ENCODE assay signal across 9 cellular contexts in the genomic region with DNA sequence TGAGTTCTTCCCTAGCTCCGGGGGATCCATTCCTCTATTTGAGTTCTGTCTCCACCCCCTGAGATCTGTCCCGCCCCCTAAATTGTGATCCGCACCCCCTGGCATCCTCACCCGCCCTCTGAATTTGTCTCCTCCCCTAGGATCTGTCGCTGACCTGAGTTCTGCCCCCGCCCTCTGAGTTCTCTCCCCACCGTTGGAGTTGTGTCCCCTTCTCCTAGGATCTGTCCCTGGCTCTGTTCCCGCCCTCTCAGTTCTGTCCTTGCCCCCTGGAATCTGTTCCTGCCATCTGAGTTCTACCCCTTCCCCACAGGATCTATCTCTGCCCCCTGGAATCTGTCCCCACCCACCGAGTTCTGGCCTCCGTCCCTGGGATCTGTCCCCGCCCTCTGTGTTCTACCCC. TPM values are rescaled to one million over a fixed set of nuclear protein-coding genes. Genes with fewer than 3 reads are reported as not detected.
DNase-seq lines count a peak whose midpoint lies in the region; ATAC-seq and TF ChIP-seq lines count a peak whose summit lies in the region.
"Had no signal": no experiment of that assay in that cellular context is flagged by ENCODE, and none has a peak within 500 bp of the region (broad histone marks: within the 10 kb centered on the region; RNA-seq: fewer than 3 reads in every experiment).

No MANE protein-coding gene starts in this region.

- H3K9me3 ChIP-seq in SK-N-SH (no peaks in the 10 kb centered on the region), RWPE2 (ENCODE audit: severe bottlenecking) (no peaks in the 10 kb centered on the region), gastroesophageal sphincter (no peaks in the 10 kb centered on the region)
- H3K9me3 ChIP-seq: pancreas had no signal

- peak overlapping the region; percentile 96 for H3K4me2 ChIP-seq in SK-N-SH

- H3K79me2 ChIP-seq in SK-N-SH (ENCODE audit: insufficient read depth), result no peaks in the 10 kb centered on the region

- no peak for TF ChIP-seq RAD21 in SK-N-SH (IDR thresholded peaks at IDR 0.05; ENCODE audit: low read length)

- no peaks in the 10 kb centered on the region for H3K9me2 ChIP-seq in SK-N-SH

- H3F3A ChIP-seq in SK-N-SH (replicated peaks; ENCODE audit: insufficient read depth), result peaks cover 22% of the 10 kb centered on the region

- DNase-seq in SK-N-SH (no peak), RWPE2 (ENCODE audit: low spot score) (no peak), NCI-H526 treated with DMSO at 0.1 percent for 48 hours (lab: John Stamatoyannopoulos, UW) (no peak)
- DNase-seq in stimulated activated naive CD4-positive, alpha-beta T cell treated with Interleukin-2 at 50 U/mL for 16 hours (lab: John Stamatoyannopoulos, UW), result peak; percentile 7

- H4K20me1 ChIP-seq in SK-N-SH (ENCODE audit: insufficient read depth), result no peaks in the 10 kb centered on the region; the same call in 1 of the 2 replicates

- ATAC-seq in SK-N-SH treated with all-trans-retinoic acid at 6 μM for 48 hours (no peak), RWPE2 (ENCODE audit: low read depth) (no peak), gastroesophageal sphincter (peak; percentile 27), GM21529 (IDR thresholded peaks at IDR 0.05; ENCODE audit: unreplicated experiment) (no peak), GM18517 (IDR thresholded peaks at IDR 0.05; ENCODE audit: unreplicated experiment) (no peak)

- POLR2A ChIA-PET in SK-N-SH (lab: Yijun Ruan, JAX), result interaction anchor here (1.4 kb wide), 1 partner anchor 9 kb away, joined by 4 read pairs; the partner anchor contains the start of gene PIH1D1

- no peak overlapping the region for H3K9ac ChIP-seq in SK-N-SH

- H3K27me3 ChIP-seq in SK-N-SH (ENCODE audit: insufficient read depth) (peaks cover 44% of the 10 kb centered on the region), RWPE2 (ENCODE audit: insufficient read depth, poor library complexity, severe bottlenecking) (peaks cover 50% of the 10 kb centered on the region), gastroesophageal sphincter (peaks cover 59% of the 10 kb centered on the region)
- H3K27me3 ChIP-seq: pancreas had no signal

- TF ChIP-seq POLR2A in gastroesophageal sphincter (IDR thresholded peaks at IDR 0.05), result no peak

- H3K27ac ChIP-seq in SK-N-SH (ENCODE audit: low read depth in 2 of 2, low read length in 1 of 2) (no peak overlapping the region; a peak in 1 of 4 replicates), RWPE2 (ENCODE audit: poor library complexity, severe bottlenecking) (no peak overlapping the region), gastroesophageal sphincter (peak overlapping the region in 3 of 4 donors; percentile 77 to 82 (median 82))

- no peak for TF ChIP-seq EP300 in SK-N-SH (IDR thresholded peaks at IDR 0.05; ENCODE audit: borderline replicate concordance in 1 of 2, low read depth in 1 of 2, low read length in 1 of 2)
- no peak for TF ChIP-seq EP300 in gastroesophageal sphincter (IDR thresholded peaks at IDR 0.05)

- WGBS in SK-N-SH (ENCODE audit: low lambda C conversion rate), result 3% methylated on average over 11 of the region's 11 CpGs
- WGBS in gastroesophageal sphincter (ENCODE audit: low coverage in 1 of 2), 2 donors, result 5 to 18% methylated on average over 4 to 11 of the region's 11 CpGs

- peaks cover 0 to 22% of the 10 kb centered on the region in 2 experiments; a peak in 1 of 4 replicates for H3K4me1 ChIP-seq in SK-N-SH (ENCODE audit: control insufficient read depth in 1 of 2, insufficient read depth in 2 of 2, low read depth in 1 of 2, low read length in 1 of 2)
- no peaks in the 10 kb centered on the region for H3K4me1 ChIP-seq in RWPE2 (ENCODE audit: insufficient read depth, poor library complexity, severe bottlenecking)
- peaks cover 0 to 31% (median 5%) of the 10 kb centered on the region in 3 donors for H3K4me1 ChIP-seq in gastroesophageal sphincter
- H3K4me1 ChIP-seq: pancreas had no signal

- H2AFZ ChIP-seq in SK-N-SH (ENCODE audit: low read depth), result peak overlapping the region; percentile 76; the same call in 1 of the 2 replicates

- H3K36me3 ChIP-seq in SK-N-SH (replicated peaks in 1 of 2; ENCODE audit: control insufficient read depth in 1 of 2, insufficient read depth in 2 of 2, low read length in 1 of 2) (peaks cover 0 to 4% of the 10 kb centered on the region in 2 experiments), RWPE2 (ENCODE audit: low read depth) (peaks cover 8% of the 10 kb centered on the region; the same call in 1 of the 2 replicates), gastroesophageal sphincter (peaks cover 0 to 13% of the 10 kb centered on the region in 2 donors)
- H3K36me3 ChIP-seq: pancreas had no signal

- CTCF ChIA-PET in SK-N-SH (lab: Yijun Ruan, JAX), result interaction anchor here (1.0 to 11.2 kb wide), 15 partner anchors 8 to 213 kb away, joined by 3 to 149 read pairs (median 5); partner anchors contain the start of genes DKKL1, KASH5 and PIH1D1

- TF ChIP-seq CTCF in SK-N-SH (IDR thresholded peaks at IDR 0.05) (no peak), RWPE2 (IDR thresholded peaks at IDR 0.05; ENCODE audit: poor library complexity, severe bottlenecking) (no peak), gastroesophageal sphincter (IDR thresholded peaks at IDR 0.05) (no peak)

- H3K4me3 ChIP-seq in SK-N-SH (ENCODE audit: low read depth in 2 of 2, low read length in 1 of 2), result peak overlapping the region; percentile 59 to 62
- peak overlapping the region; percentile 12 for H3K4me3 ChIP-seq in RWPE2 (ENCODE audit: severe bottlenecking)
- peak overlapping the region in 1 of 2 donors; percentile 67 for H3K4me3 ChIP-seq in gastroesophageal sphincter

TF ChIP-seq in SK-N-SH, 30 proteins besides CTCF, POLR2A, EP300 and RAD21:
- TF ChIP-seq RXRA (IDR thresholded peaks at IDR 0.05; ENCODE audit: borderline replicate concordance, low read depth) (no peak), JUND (IDR thresholded peaks at IDR 0.05) (no peak), TEAD4 (IDR thresholded peaks at IDR 0.05; ENCODE audit: borderline replicate concordance, insufficient read depth) (no peak), POLR2AphosphoS5 (IDR thresholded peaks at IDR 0.05; ENCODE audit: low read depth, low read length) (no peak), TAF1 (IDR thresholded peaks at IDR 0.05; ENCODE audit: borderline replicate concordance, low read depth, low read length) (no peak)

TF ChIP-seq in SK-N-SH treated with all-trans-retinoic acid at 6 μM for 48 hours, 23 proteins besides CTCF, POLR2A, EP300 and RAD21 (continues in another document):
- no peak for TF ChIP-seq BACH2 (CRISPR knock-in tag; IDR thresholded peaks at IDR 0.05; ENCODE audit: borderline replicate concordance)
- no peak for TF ChIP-seq CSDC2 (CRISPR knock-in tag; IDR thresholded peaks at IDR 0.05)
- no peak for TF ChIP-seq ESRRG (CRISPR knock-in tag; IDR thresholded peaks at IDR 0.05)
- TF ChIP-seq ZFP30 (CRISPR knock-in tag; IDR thresholded peaks at IDR 0.05), result no peak
- no peak for TF ChIP-seq TSHZ2 (CRISPR knock-in tag; IDR thresholded peaks at IDR 0.05)
- no peak for TF ChIP-seq ZNF8 (CRISPR knock-in tag; IDR thresholded peaks at IDR 0.05)
- no peak for TF ChIP-seq ZFP3 (CRISPR knock-in tag; IDR thresholded peaks at IDR 0.05)
- TF ChIP-seq ZC3H10 (CRISPR knock-in tag; IDR thresholded peaks at IDR 0.05), result no peak
- no peak for TF ChIP-seq ZNF565 (CRISPR knock-in tag; conservative IDR thresholded peaks at IDR 0.05; ENCODE audit: low read depth)

RNA-seq across cellular contexts. Expression of gene SLC17A7, which starts 1.0 kb away (rescaled TPM):
- polyA plus RNA-seq in SK-N-SH (2012; rRNA removed), result 0.39 and 0.59 TPM in 2 replicates
- polyA plus RNA-seq in SK-N-SH (2012; cell fraction: cytosol; rRNA removed), result 0.21 and 0.33 TPM in 2 replicates
- 1.8 and 1.9 TPM in 2 replicates for polyA plus RNA-seq in SK-N-SH (2012; cell fraction: nucleus; rRNA removed)
- total RNA-seq in gastroesophageal sphincter, result 1 to 10 TPM; 1.1 to 1.7 (median 1.2) TPM

RNA-seq across cellular contexts. Expression of gene PIH1D1, which starts 9.3 kb away (rescaled TPM):
- 145 and 157 TPM in 2 replicates for polyA plus RNA-seq in SK-N-SH (2012; rRNA removed)
- 112 and 120 TPM in 2 replicates for polyA plus RNA-seq in SK-N-SH (2012; cell fraction: cytosol; rRNA removed)
- 301 and 343 TPM in 2 replicates for polyA plus RNA-seq in SK-N-SH (2012; cell fraction: nucleus; rRNA removed)
- 10 to 100 TPM; 67.2 to 82.4 (median 72.5) TPM for total RNA-seq in gastroesophageal sphincter

RNA-seq across cellular contexts. Expression of gene ALDH16A1, which starts 10.7 kb away (rescaled TPM):
- polyA plus RNA-seq in SK-N-SH (2012; rRNA removed), result 13.6 and 15.7 TPM in 2 replicates
- polyA plus RNA-seq in SK-N-SH (2012; cell fraction: cytosol; rRNA removed), result 4.0 and 10.0 TPM in 2 replicates
- polyA plus RNA-seq in SK-N-SH (2012; cell fraction: nucleus; rRNA removed), result 44.6 and 65.5 TPM in 2 replicates
- total RNA-seq in gastroesophageal sphincter, result 10 to 100 TPM; 11.8 to 34.4 (median 22.2) TPM

RNA-seq across cellular contexts. Expression of gene GFY, which starts 17.2 kb away (rescaled TPM):
- not detected in 2 replicates for polyA plus RNA-seq in SK-N-SH (2012; rRNA removed)
- polyA plus RNA-seq in SK-N-SH (2012; cell fraction: cytosol; rRNA removed), result not detected in 2 replicates
- polyA plus RNA-seq in SK-N-SH (2012; cell fraction: nucleus; rRNA removed), result not detected in 2 replicates
- total RNA-seq in gastroesophageal sphincter, result not detected
- total RNA-seq: pancreas had no signal
- polyA plus RNA-seq: pancreas had no signal

RNA-seq across cellular contexts. Expression of gene PTH2, which starts 19.1 kb away (rescaled TPM):
- polyA plus RNA-seq in SK-N-SH (2012; rRNA removed), result not detected in 2 replicates
- not detected in 2 replicates for polyA plus RNA-seq in SK-N-SH (2012; cell fraction: cytosol; rRNA removed)
- not detected in 2 replicates for polyA plus RNA-seq in SK-N-SH (2012; cell fraction: nucleus; rRNA removed)
- total RNA-seq in gastroesophageal sphincter, result not detected
- total RNA-seq: pancreas had no signal
- polyA plus RNA-seq: pancreas had no signal

Comparison
In these comparisons a context has a peak if more than half of its experiments do, and no peak if none do; other contexts are left out.
1. H3K27ac ChIP-seq: peak in gastroesophageal sphincter (3 of 4); none in SK-N-SH (0 of 2) and RWPE2 (single experiment).